Comparison of ENCODE assay signal across 21 cellular contexts in the genomic region with DNA sequence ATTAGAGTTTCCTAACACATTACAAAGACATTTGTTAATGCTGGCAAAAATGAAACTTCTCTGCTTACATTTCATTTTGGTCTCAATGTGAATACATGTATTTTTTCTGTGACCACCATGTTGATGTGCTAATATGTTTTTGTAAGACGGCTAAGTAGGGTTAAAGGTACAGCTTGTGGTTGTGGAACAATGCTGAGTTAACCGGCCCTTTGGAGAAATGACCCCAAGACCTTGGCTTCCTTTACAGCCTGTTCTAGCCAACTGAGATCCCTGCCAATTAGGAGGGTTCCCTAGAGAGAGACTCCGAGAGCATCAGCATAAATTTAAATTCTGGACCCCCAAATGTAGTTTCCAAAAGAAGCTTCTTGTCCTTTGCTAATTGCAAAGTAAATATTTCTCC. TPM values are rescaled to one million over a fixed set of nuclear protein-coding genes. Genes with fewer than 3 reads are reported as not detected.
"Had no signal": no experiment of that assay in that cellular context is flagged by ENCODE, and none has a peak within 500 bp of the region (broad histone marks: within the 10 kb centered on the region; RNA-seq: fewer than 3 reads in every experiment).

No MANE protein-coding gene starts in this region.

- H3K4me2 ChIP-seq: neural progenitor cell had no signal

- H3K4me3 ChIP-seq: coronary artery, gastrocnemius medialis, heart right ventricle, left ventricle myocardium inferior, neural progenitor cell, pancreas had no signal

- H3K27ac Mint-ChIP-seq: activated B cell treated with CpG ODN at 0.5 μM for 24 hours; activated naive CD4-positive, alpha-beta T cell treated with anti-CD3 and anti-CD28 coated beads, Interleukin-2, amount 50 U/mL, for 24 hours; activated T-helper 2 cell treated with anti-CD3 and anti-CD28 coated beads, Interferon-gamma antibody, Interleukin-2, Interleukin-4, amounts not matched to agents 10 μg/mL and 5 μg/mL and 100 μg/mL, durations not matched to agents 14 hours and 24 hours and 36 hours; effector memory CD8-positive, alpha-beta T cell; neural progenitor cell; stimulated activated naive B cell treated with anti-CD40 and anti-IgM and Interleukin-4, amounts not matched to agents 10 μg/mL and 1 μg/mL and 100 μg/mL, for 72 hours had no signal

- H2AFZ ChIP-seq: neural progenitor cell had no signal

- H3K9me3 ChIP-seq: gastrocnemius medialis, left ventricle myocardium inferior, pancreas had no signal

- H3K9ac ChIP-seq: neural progenitor cell had no signal

- H3K9me3 Mint-ChIP-seq: activated B cell treated with CpG ODN at 0.5 μM for 24 hours; activated naive CD4-positive, alpha-beta T cell treated with anti-CD3 and anti-CD28 coated beads, Interleukin-2, amount 50 U/mL, for 24 hours; activated T-helper 2 cell treated with anti-CD3 and anti-CD28 coated beads, Interferon-gamma antibody, Interleukin-2, Interleukin-4, amounts not matched to agents 10 μg/mL and 5 μg/mL and 100 μg/mL, durations not matched to agents 14 hours and 24 hours and 36 hours; effector memory CD8-positive, alpha-beta T cell; neural progenitor cell had no signal

- H3K36me3 Mint-ChIP-seq: activated naive CD4-positive, alpha-beta T cell treated with anti-CD3 and anti-CD28 coated beads, Interleukin-2, amount 50 U/mL, for 24 hours; stimulated activated naive B cell treated with anti-CD40 and anti-IgM and Interleukin-4, amounts not matched to agents 10 μg/mL and 1 μg/mL and 100 μg/mL, for 72 hours had no signal

- H3K27ac ChIP-seq: coronary artery, heart right ventricle, left ventricle myocardium inferior, neural progenitor cell, pancreas had no signal

- DNase-seq: activated B cell treated with CpG ODN at 0.5 μM for 24 hours; activated CD4-positive, alpha-beta T cell treated with anti-CD3 and anti-CD28 coated beads, Interleukin-2, amount 50 U/mL, for 1 hour; activated T-cell treated with anti-CD3 and anti-CD28 coated beads for 4 hours; amniotic stem cell; effector memory CD8-positive, alpha-beta T cell; gastrocnemius medialis; heart right ventricle; left ventricle myocardium inferior; pancreas; small intestine; stimulated activated CD4-positive, alpha-beta T cell treated with anti-CD3 and anti-CD28 coated beads, Interleukin-2, amount 100 ng/mL, for 24 hours; stimulated activated naive B cell treated with anti-CD40 and anti-IgM and Interleukin-4, amounts not matched to agents 10 μg/mL and 1 μg/mL and 100 μg/mL, for 72 hours; trophoblast cell had no signal

- ATAC-seq: effector memory CD8-positive, alpha-beta T cell; gastrocnemius medialis; heart right ventricle; pancreas; SK-N-SH treated with all-trans-retinoic acid at 6 μM for 48 hours; stimulated activated naive B cell treated with anti-CD40 and anti-IgM and Interleukin-4, amounts not matched to agents 10 μg/mL and 1 μg/mL and 100 μg/mL, for 72 hours had no signal

- H3K36me3 ChIP-seq: gastrocnemius medialis, heart right ventricle, left ventricle myocardium inferior, neural progenitor cell, pancreas had no signal

- H3K4me1 ChIP-seq: pancreas had no signal

- H3K4me1 Mint-ChIP-seq: activated B cell treated with CpG ODN at 0.5 μM for 24 hours; activated naive CD4-positive, alpha-beta T cell treated with anti-CD3 and anti-CD28 coated beads, Interleukin-2, amount 50 U/mL, for 24 hours; stimulated activated naive B cell treated with anti-CD40 and anti-IgM and Interleukin-4, amounts not matched to agents 10 μg/mL and 1 μg/mL and 100 μg/mL, for 72 hours had no signal

- H3K4me3 Mint-ChIP-seq: activated B cell treated with CpG ODN at 0.5 μM for 24 hours; activated naive CD4-positive, alpha-beta T cell treated with anti-CD3 and anti-CD28 coated beads, Interleukin-2, amount 50 U/mL, for 24 hours; effector memory CD8-positive, alpha-beta T cell; neural progenitor cell; stimulated activated naive B cell treated with anti-CD40 and anti-IgM and Interleukin-4, amounts not matched to agents 10 μg/mL and 1 μg/mL and 100 μg/mL, for 72 hours had no signal

- H3K27me3 ChIP-seq: gastrocnemius medialis, heart right ventricle, neural progenitor cell, pancreas had no signal

RNA-seq across cellular contexts. Expression of a gene that starts 44.3 kb away (rescaled TPM):
- total RNA-seq: activated B cell treated with CpG ODN at 0.5 μM for 24 hours; activated CD8-positive, alpha-beta memory T cell treated with anti-CD3 and anti-CD28 coated beads for 36 hours; activated T-helper 2 cell treated with anti-CD3 and anti-CD28 coated beads, Interferon-gamma antibody, Interleukin-2, Interleukin-4, amounts not matched to agents 10 μg/mL and 5 μg/mL and 100 μg/mL, durations not matched to agents 14 hours and 24 hours and 36 hours; T-helper 1 cell treated with Interleukin-12 subunit alpha and Interleukin-12 subunit beta and Interleukin-4 antibody, amounts not matched to agents 30 ng/mL and 1 ng/mL, for 36 hours had no signal
- polyA plus RNA-seq: keratinocyte had no signal
